1 cellular context compared by ENCODE assay signal in genomic region chr16:72819345-72819744, GRCh38.
TF ChIP-seq lines count a peak whose summit lies in the region.

No MANE protein-coding gene starts in this region.

TF ChIP-seq in IMR-90, 13 proteins besides CTCF, POLR2A, EP300 and RAD21:
- TF ChIP-seq MXI1 (IDR thresholded peaks at IDR 0.05; ENCODE audit: borderline replicate concordance, low read depth, low read length) (peak; percentile 52; the same call in 1 of the 2 replicates), SMC3 (IDR thresholded peaks at IDR 0.05; ENCODE audit: low read depth, low read length) (no peak), MAFK (IDR thresholded peaks at IDR 0.05; ENCODE audit: low read depth, low read length) (peak; percentile 21; the same call in 1 of the 2 replicates), CEBPB (IDR thresholded peaks at IDR 0.05; ENCODE audit: low read depth, low read length) (0 out of 2 replicates have a peak, but pooled peaks have one; percentile 12), BHLHE40 (IDR thresholded peaks at IDR 0.05; ENCODE audit: low read depth, low read length) (peak; percentile 32; the same call in 1 of the 2 replicates), FOS (IDR thresholded peaks at IDR 0.05; ENCODE audit: low read depth, low read length) (0 out of 2 replicates have a peak, but pooled peaks have one; percentile 25)
